Comparison of ENCODE assay signal across 8 cellular contexts in genomic region chr13:21458457-21458815, GRCh38. TPM values are rescaled to one million over a fixed set of nuclear protein-coding genes. Genes with fewer than 3 reads are reported as not detected.
DNase-seq lines count a peak whose midpoint lies in the region; ATAC-seq and TF ChIP-seq lines count a peak whose summit lies in the region.

No MANE protein-coding gene starts in this region.

- H3K9me3 ChIP-seq in KOPT-K1 (ENCODE audit: insufficient read depth, low read length, poor library complexity, severe bottlenecking), result peaks cover 22% of the 10 kb centered on the region

- 0% methylated on average over 16 of the region's 16 CpGs for WGBS in lower leg skin, 2 donors

- peak overlapping the region; percentile 90 for H3K4me3 ChIP-seq in lower leg skin (ENCODE audit: low read depth, poor library complexity, severe bottlenecking)

- H3K27ac ChIP-seq in KOPT-K1 (ENCODE audit: low read depth, low read length, poor library complexity, severe bottlenecking) (peak overlapping the region; percentile 93), VCaP (peak overlapping the region; percentile 95)

- intact Hi-C loops in lower leg skin (cut with DNase I; ENCODE audit: low total_unique reads), result no loop called here

- TF ChIP-seq POLR2A in lower leg skin (IDR thresholded peaks at IDR 0.05), result no peak

- no peak for TF ChIP-seq CTCF in VCaP (conservative IDR thresholded peaks at IDR 0.05)
- no peak for TF ChIP-seq CTCF in lower leg skin (IDR thresholded peaks at IDR 0.05)

- H3K36me3 ChIP-seq in KOPT-K1 (ENCODE audit: insufficient read depth, low read length), result peaks cover 13% of the 10 kb centered on the region

- DNase-seq in DMS79 treated with DMSO at 0.1 percent for 48 hours (lab: John Stamatoyannopoulos, UW), result peak; percentile 41
- DNase-seq in central memory CD4-positive, alpha-beta T cell, result peak; percentile 43
- peak in 1 of 2 donors; percentile 36 for DNase-seq in lower leg skin (ENCODE audit: low spot score in 2 of 2)
- DNase-seq in stimulated activated CD8-positive, alpha-beta memory T cell treated with anti-CD3 and anti-CD28 coated beads, Interleukin-2, amount 100 ng/mL, for 1 hour (ENCODE audit: low read depth in 2 of 2), result peak; percentile 7 to 11
- DNase-seq in dedifferentiated amniotic fluid mesenchymal stem cell (ENCODE audit: extremely low spot score), result no peak

- ATAC-seq in GM21529 (IDR thresholded peaks at IDR 0.05; ENCODE audit: unreplicated experiment), result peak; percentile 45

RNA-seq across cellular contexts. Expression of gene ZDHHC20, which starts 0.7 kb away (rescaled TPM):
- total RNA-seq in lower leg skin, result 100 to 1,000 TPM in 1 of 4 donors, 10 to 100 TPM in 3; 65.5 to 128 (median 84.4) TPM
